17 cellular contexts compared by ENCODE assay signal in the genomic region with DNA sequence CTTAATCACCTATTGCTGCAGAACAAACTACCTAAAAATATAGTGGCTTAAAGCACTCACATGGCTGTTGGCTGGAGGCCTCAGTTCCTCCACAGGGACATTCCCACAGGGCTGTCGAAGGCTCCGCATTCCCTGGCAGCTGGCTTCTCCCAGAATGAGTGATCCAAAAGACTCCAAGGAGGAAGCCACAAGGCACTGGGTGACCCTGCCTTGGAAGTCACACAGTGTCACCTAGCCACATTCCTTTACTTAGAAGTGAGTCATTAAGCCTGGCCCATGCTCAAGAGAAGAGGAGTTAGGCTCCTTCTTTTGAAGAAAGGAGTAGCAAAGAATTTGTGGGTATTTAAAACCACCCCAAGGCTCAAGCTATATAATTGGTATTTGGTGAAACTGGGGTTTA.
DNase-seq lines count a peak whose midpoint lies in the region; ATAC-seq, FAIRE-seq and TF ChIP-seq lines count a peak whose summit lies in the region.
"Had no signal": no experiment of that assay in that cellular context is flagged by ENCODE, and none has a peak within 500 bp of the region (broad histone marks: within the 10 kb centered on the region; RNA-seq: fewer than 3 reads in every experiment).

No MANE protein-coding gene starts in this region.

- CTCF ChIA-PET in MCF 10A (lab: Yijun Ruan, JAX): interaction anchor here (0.7 to 0.9 kb wide), 2 partner anchors 105 to 293 kb away, joined by 3 read pairs; no protein-coding TSS in a partner anchor

- in situ Hi-C loops in T47D (cut with HindIII; ENCODE audit: low pct_unique_long_range_greater_than_20kb, low sequenced_read_pairs): no loop called here

- intact Hi-C loops in MCF 10A (cut with micrococcal nuclease): no loop called here

- H3K36me3 Mint-ChIP-seq in MCF 10A (ENCODE audit: insufficient read depth, unreplicated experiment): no peaks in the 10 kb centered on the region
- H3K36me3 Mint-ChIP-seq in natural killer cell treated with Interleukin-12 subunit alpha and Interleukin-12 subunit beta and Interleukin-15 and Interleukin-18, amount 100 ng/mL, for 72 hours: no peaks in the 10 kb centered on the region
- H3K36me3 Mint-ChIP-seq: naive B cell had no signal

- H3K4me1 ChIP-seq in adipocyte (ENCODE audit: control insufficient read depth, insufficient read depth, low read length) (peaks cover 30% of the 10 kb centered on the region), gastroesophageal sphincter (no peaks in the 10 kb centered on the region)
- H3K4me1 ChIP-seq: body of pancreas had no signal

- DNase-seq in T47D (ENCODE audit: low read depth in 1 of 2, low spot score in 1 of 2) (peak; percentile 82 to 100), MCF 10A (ENCODE audit: unreplicated experiment) (no peak), adipocyte (ENCODE audit: low read depth) (peak; percentile 12), iris pigment epithelial cell (ENCODE audit: low read depth) (peak; percentile 15), urothelium cell line (ENCODE audit: low spot score) (peak; percentile 44)
- DNase-seq in activated naive CD4-positive, alpha-beta T cell treated with Interleukin-2 at 50 U/mL for 16 hours: no peak
- no peak for DNase-seq in natural killer cell treated with Interleukin-12 subunit alpha and Interleukin-12 subunit beta and Interleukin-15 and Interleukin-18, amount 100 ng/mL, for 72 hours (ENCODE audit: low spot score)
- DNase-seq: activated CD4-positive, CD25-positive, alpha-beta regulatory T cell; activated T-cell treated with anti-CD3 and anti-CD28 coated beads, Interleukin-2, amount 50 U/mL, for 4 hours; naive B cell; NCI-H446 had no signal

- H3K27ac ChIP-seq in gastroesophageal sphincter: no peak overlapping the region
- H3K27ac ChIP-seq: body of pancreas had no signal

- no peaks in the 10 kb centered on the region for H3K9me3 ChIP-seq in adipocyte (ENCODE audit: control insufficient read depth, low read length)
- H3K9me3 ChIP-seq in gastroesophageal sphincter: no peaks in the 10 kb centered on the region
- H3K9me3 ChIP-seq: body of pancreas had no signal

- WGBS in gastroesophageal sphincter (ENCODE audit: low coverage in 1 of 2), 2 donors: 94% methylated on average over 2 of the region's 2 CpGs; no CpG with 5 or more reads in 1 of the 2 donors

- no peaks in the 10 kb centered on the region for H3K27me3 Mint-ChIP-seq in MCF 10A (ENCODE audit: insufficient read depth, unreplicated experiment)
- no peaks in the 10 kb centered on the region for H3K27me3 Mint-ChIP-seq in natural killer cell treated with Interleukin-12 subunit alpha and Interleukin-12 subunit beta and Interleukin-15 and Interleukin-18, amount 100 ng/mL, for 72 hours
- H3K27me3 Mint-ChIP-seq: naive B cell, type B pancreatic cell had no signal

- no peaks in the 10 kb centered on the region for H3K36me3 ChIP-seq in adipocyte (ENCODE audit: control insufficient read depth, insufficient read depth, low read length, severe bottlenecking)
- no peaks in the 10 kb centered on the region for H3K36me3 ChIP-seq in gastroesophageal sphincter

- H3K27ac Mint-ChIP-seq in MCF 10A (ENCODE audit: low read depth, unreplicated experiment): no peak overlapping the region
- no peak overlapping the region for H3K27ac Mint-ChIP-seq in natural killer cell treated with Interleukin-12 subunit alpha and Interleukin-12 subunit beta and Interleukin-15 and Interleukin-18, amount 100 ng/mL, for 72 hours
- H3K27ac Mint-ChIP-seq: naive B cell, type B pancreatic cell had no signal

- TF ChIP-seq CTCF in MCF 10A (IDR thresholded peaks at IDR 0.05; ENCODE audit: unreplicated experiment) (no peak), gastroesophageal sphincter (IDR thresholded peaks at IDR 0.05) (no peak)

- H3K4me3 ChIP-seq in adipocyte (ENCODE audit: low read length): no peak overlapping the region
- H3K4me3 ChIP-seq in gastroesophageal sphincter: no peak overlapping the region
- H3K4me3 ChIP-seq: body of pancreas, skin epidermis had no signal

- POLR2A ChIA-PET in MCF 10A (lab: Yijun Ruan, JAX): interaction anchor here (1.3 kb wide), 1 partner anchor 10 kb away, joined by 3 read pairs; no protein-coding TSS in a partner anchor

- ATAC-seq in gastroesophageal sphincter: no peak
- ATAC-seq in natural killer cell treated with Interleukin-12 subunit alpha and Interleukin-12 subunit beta and Interleukin-15 and Interleukin-18, amount 100 ng/mL, for 72 hours: no peak
- ATAC-seq: activated T-cell treated with anti-CD3 and anti-CD28 coated beads, Interleukin-2, amount 50 U/mL, for 4 hours; body of pancreas; Right ventricle myocardium inferior had no signal

- no peak overlapping the region for H3K9ac ChIP-seq in adipocyte (ENCODE audit: low read length)

- FAIRE-seq in urothelium cell line (lab: Jason Lieb, UNC): no peak
- FAIRE-seq: GM18507 had no signal

- peaks cover 12% of the 10 kb centered on the region for H3K4me1 Mint-ChIP-seq in MCF 10A (ENCODE audit: insufficient read depth, unreplicated experiment)
- peaks cover 0 to 2% of the 10 kb centered on the region in 2 donors for H3K4me1 Mint-ChIP-seq in natural killer cell treated with Interleukin-12 subunit alpha and Interleukin-12 subunit beta and Interleukin-15 and Interleukin-18, amount 100 ng/mL, for 72 hours (ENCODE audit: low read depth in 2 of 2)

- no TSS peak for BruUV-seq in MCF 10A (replicated peaks; lab: Mats Ljungman, UMichigan)

- TF ChIP-seq EP300 in gastroesophageal sphincter (IDR thresholded peaks at IDR 0.05): no peak

- H3K27me3 ChIP-seq in adipocyte (replicated peaks; ENCODE audit: control insufficient read depth, insufficient read depth, low read length) (no peaks in the 10 kb centered on the region), gastroesophageal sphincter (no peaks in the 10 kb centered on the region)
- H3K27me3 ChIP-seq: body of pancreas had no signal

- peaks cover 6% of the 10 kb centered on the region for H3K9me3 Mint-ChIP-seq in MCF 10A (ENCODE audit: unreplicated experiment)
- H3K9me3 Mint-ChIP-seq in natural killer cell treated with Interleukin-12 subunit alpha and Interleukin-12 subunit beta and Interleukin-15 and Interleukin-18, amount 100 ng/mL, for 72 hours: no peaks in the 10 kb centered on the region
- H3K9me3 Mint-ChIP-seq: activated T-cell treated with anti-CD3 and anti-CD28 coated beads, Interleukin-2, amount 50 U/mL, for 4 hours had no signal

- no peak for TF ChIP-seq POLR2A in gastroesophageal sphincter (IDR thresholded peaks at IDR 0.05)

- H3K4me3 Mint-ChIP-seq in MCF 10A (ENCODE audit: unreplicated experiment): no peak overlapping the region
- H3K4me3 Mint-ChIP-seq in natural killer cell treated with Interleukin-12 subunit alpha and Interleukin-12 subunit beta and Interleukin-15 and Interleukin-18, amount 100 ng/mL, for 72 hours: no peak overlapping the region
- H3K4me3 Mint-ChIP-seq: activated T-cell treated with anti-CD3 and anti-CD28 coated beads, Interleukin-2, amount 50 U/mL, for 4 hours; naive B cell; type B pancreatic cell had no signal

Comparison
In these comparisons a context has a peak if more than half of its experiments do, and no peak if none do; other contexts are left out.
1. DNase-seq: peak in T47D (2 of 2), adipocyte (single experiment), iris pigment epithelial cell (single experiment) and urothelium cell line (single experiment); none in MCF 10A (single experiment), activated naive CD4-positive, alpha-beta T cell treated with Interleukin-2 at 50 U/mL for 16 hours (single experiment) and natural killer cell treated with Interleukin-12 subunit alpha and Interleukin-12 subunit beta and Interleukin-15 and Interleukin-18, amount 100 ng/mL, for 72 hours (single experiment).